In genomic region chr7:106068986-106069385, GRCh38 we compare ENCODE assay signal across 13 cellular contexts. TPM values are rescaled to one million over a fixed set of nuclear protein-coding genes. Genes with fewer than 3 reads are reported as not detected.
DNase-seq lines count a peak whose midpoint lies in the region; ATAC-seq and TF ChIP-seq lines count a peak whose summit lies in the region.
"Had no signal": no experiment of that assay in that cellular context is flagged by ENCODE, and none has a peak within 500 bp of the region (broad histone marks: within the 10 kb centered on the region; RNA-seq: fewer than 3 reads in every experiment).

No MANE protein-coding gene starts in this region.

- H3K9me3 Mint-ChIP-seq in CD4-positive, CD25-positive, alpha-beta regulatory T cell = no peaks in the 10 kb centered on the region
- H3K9me3 Mint-ChIP-seq in chondrocyte (ENCODE audit: low read depth) = no peaks in the 10 kb centered on the region
- H3K9me3 Mint-ChIP-seq in glutamatergic neuron (ENCODE audit: unreplicated experiment) = no peaks in the 10 kb centered on the region

- no peak overlapping the region for H3K9ac ChIP-seq in parathyroid adenoma

- peaks cover 21% of the 10 kb centered on the region for H3K4me1 ChIP-seq in CD4-positive, CD25-positive, alpha-beta regulatory T cell (ENCODE audit: control insufficient read depth, insufficient read depth, low read length, poor library complexity, severe bottlenecking)
- H3K4me1 ChIP-seq in parathyroid adenoma = peaks cover 65% of the 10 kb centered on the region

- H3K27me3 Mint-ChIP-seq in CD4-positive, CD25-positive, alpha-beta regulatory T cell = no peaks in the 10 kb centered on the region
- H3K27me3 Mint-ChIP-seq in chondrocyte (ENCODE audit: low read depth) = no peaks in the 10 kb centered on the region
- H3K27me3 Mint-ChIP-seq in glutamatergic neuron (ENCODE audit: unreplicated experiment) = no peaks in the 10 kb centered on the region

- no peak overlapping the region for H3K27ac ChIP-seq in CD4-positive, CD25-positive, alpha-beta regulatory T cell (ENCODE audit: insufficient read depth, low read length, poor library complexity, severe bottlenecking)
- peak overlapping the region; percentile 47 for H3K27ac ChIP-seq in parathyroid adenoma

- H3K4me3 Mint-ChIP-seq in CD4-positive, CD25-positive, alpha-beta regulatory T cell = peak overlapping the region in 1 of 4 donors; percentile 40
- no peak overlapping the region for H3K4me3 Mint-ChIP-seq in chondrocyte (ENCODE audit: unreplicated experiment)
- no peak overlapping the region for H3K4me3 Mint-ChIP-seq in glutamatergic neuron (ENCODE audit: unreplicated experiment)

- H2AFZ ChIP-seq in parathyroid adenoma = peak overlapping the region; percentile 6

- H3K4me1 Mint-ChIP-seq in CD4-positive, CD25-positive, alpha-beta regulatory T cell = peaks cover 16 to 55% (median 26%) of the 10 kb centered on the region in 4 donors
- peaks cover 35% of the 10 kb centered on the region for H3K4me1 Mint-ChIP-seq in chondrocyte (ENCODE audit: low read depth)
- peaks cover 9% of the 10 kb centered on the region for H3K4me1 Mint-ChIP-seq in glutamatergic neuron (ENCODE audit: low read depth, unreplicated experiment)

- H3K79me2 ChIP-seq in parathyroid adenoma = no peaks in the 10 kb centered on the region

- H3K36me3 Mint-ChIP-seq in CD4-positive, CD25-positive, alpha-beta regulatory T cell = no peaks in the 10 kb centered on the region
- H3K36me3 Mint-ChIP-seq in chondrocyte (ENCODE audit: low read depth) = no peaks in the 10 kb centered on the region
- H3K36me3 Mint-ChIP-seq in glutamatergic neuron (ENCODE audit: unreplicated experiment) = no peaks in the 10 kb centered on the region

- H3K27ac Mint-ChIP-seq in CD4-positive, CD25-positive, alpha-beta regulatory T cell = peak overlapping the region; percentile 45 to 97 (median 86)
- H3K27ac Mint-ChIP-seq in chondrocyte (ENCODE audit: unreplicated experiment) (peak overlapping the region; percentile 37), glutamatergic neuron (ENCODE audit: unreplicated experiment) (no peak overlapping the region)

- no peaks in the 10 kb centered on the region for H3K36me3 ChIP-seq in CD4-positive, CD25-positive, alpha-beta regulatory T cell (ENCODE audit: control insufficient read depth, insufficient read depth, low read length)
- H3K36me3 ChIP-seq in parathyroid adenoma (ENCODE audit: control insufficient read depth, insufficient read depth, low read length) = no peaks in the 10 kb centered on the region

- DNase-seq in CD4-positive, CD25-positive, alpha-beta regulatory T cell = no peak
- DNase-seq in NCI-H1694 (lab: John Stamatoyannopoulos, UW) (peak; percentile 42), chondrocyte (ENCODE audit: low spot score) (no peak), CD1c-positive myeloid dendritic cell (ENCODE audit: extremely low spot score) (no peak), HuH-7.5 (ENCODE audit: low spot score) (no peak), NCI-H2107 (lab: John Stamatoyannopoulos, UW) (no peak), glutamatergic neuron (no peak)
- DNase-seq: activated naive CD4-positive, alpha-beta T cell; mucosa of descending colon; NCI-H1436; stimulated activated CD8-positive, alpha-beta memory T cell treated with anti-CD3 and anti-CD28 coated beads, Interleukin-4, amount 100 ng/mL, for 48 hours had no signal

- TF ChIP-seq CTCF in chondrocyte (IDR thresholded peaks at IDR 0.05) (no peak), parathyroid adenoma (IDR thresholded peaks at IDR 0.05) (no peak), glutamatergic neuron (IDR thresholded peaks at IDR 0.05; ENCODE audit: partially characterized antibody, unreplicated experiment) (no peak)

- H3K9me3 ChIP-seq in CD4-positive, CD25-positive, alpha-beta regulatory T cell (ENCODE audit: control insufficient read depth in 2 of 2, low read length in 2 of 2) = no peaks in the 10 kb centered on the region
- no peaks in the 10 kb centered on the region for H3K9me3 ChIP-seq in parathyroid adenoma (ENCODE audit: control insufficient read depth, low read length)
- H3K9me3 ChIP-seq: mucosa of descending colon had no signal

- no peak for ATAC-seq in CD4-positive, CD25-positive, alpha-beta regulatory T cell (ENCODE audit: low read depth in 2 of 2)
- ATAC-seq: mucosa of descending colon had no signal

- no peaks in the 10 kb centered on the region for H3K27me3 ChIP-seq in CD4-positive, CD25-positive, alpha-beta regulatory T cell (ENCODE audit: control insufficient read depth, insufficient read depth, low read length)
- H3K27me3 ChIP-seq in parathyroid adenoma (ENCODE audit: control insufficient read depth, insufficient read depth, low read length) = no peaks in the 10 kb centered on the region

- H3K4me3 ChIP-seq in CD4-positive, CD25-positive, alpha-beta regulatory T cell (ENCODE audit: low read depth, low read length) = no peak overlapping the region
- H3K4me3 ChIP-seq in parathyroid adenoma (ENCODE audit: low read depth, low read length) = no peak overlapping the region
- H3K4me3 ChIP-seq: mucosa of descending colon, smooth muscle cell had no signal

- H3K4me2 ChIP-seq in parathyroid adenoma (ENCODE audit: low read length) = no peak overlapping the region
- H3K4me2 ChIP-seq: smooth muscle cell had no signal

RNA-seq across cellular contexts. Expression of gene SYPL1, which starts 43.1 kb away (rescaled TPM):
- 37.8 TPM for total RNA-seq in CD4-positive, CD25-positive, alpha-beta regulatory T cell
- polyA plus RNA-seq in CD4-positive, CD25-positive, alpha-beta regulatory T cell = 10 to 100 TPM; 56.7 to 80.7 (median 69.8) TPM
- 53.9 to 75.7 TPM (median 71.8 TPM) in 3 replicates for total RNA-seq in chondrocyte
- 10.0 TPM for total RNA-seq in glutamatergic neuron (ENCODE audit: unreplicated experiment)
